Comparison of ENCODE assay signal across 8 cellular contexts in genomic region chr3:176872771-176873209, GRCh38.
A peak's percentile ranks its signal among the peaks of the same experiment; 100 is the strongest.
DNase-seq lines count a peak whose midpoint lies in the region; ATAC-seq and TF ChIP-seq lines count a peak whose summit lies in the region.

No MANE protein-coding gene starts in this region.

- H3K27me3 ChIP-seq in SK-N-SH (ENCODE audit: insufficient read depth) = no peaks in the 10 kb centered on the region
- peaks cover 3% of the 10 kb centered on the region for H3K27me3 ChIP-seq in adipocyte (replicated peaks; ENCODE audit: control insufficient read depth, insufficient read depth, low read length)

- no peaks in the 10 kb centered on the region for H3K79me2 ChIP-seq in SK-N-SH (ENCODE audit: insufficient read depth)

- no peak for TF ChIP-seq EP300 in Ishikawa (IDR thresholded peaks at IDR 0.05; ENCODE audit: borderline replicate concordance)
- TF ChIP-seq EP300 in SK-N-SH (IDR thresholded peaks at IDR 0.05; ENCODE audit: borderline replicate concordance in 1 of 2, low read depth in 1 of 2, low read length in 1 of 2) = no peak

- TF ChIP-seq RAD21 in Ishikawa (IDR thresholded peaks at IDR 0.05; ENCODE audit: low read depth) (peak; percentile 97), SK-N-SH (IDR thresholded peaks at IDR 0.05; ENCODE audit: low read length) (peak; percentile 67)

- no peaks in the 10 kb centered on the region for H4K20me1 ChIP-seq in SK-N-SH (ENCODE audit: insufficient read depth)

- H3K4me2 ChIP-seq in SK-N-SH = no peak overlapping the region

- no peak overlapping the region for H2AFZ ChIP-seq in SK-N-SH (ENCODE audit: low read depth)

- TF ChIP-seq CTCF in GM10266 (IDR thresholded peaks at IDR 0.05; ENCODE audit: control insufficient read depth, insufficient read depth, low read depth, missing control alignments) (peak; percentile 98), SK-N-SH (IDR thresholded peaks at IDR 0.05) (peak; percentile 77)

- POLR2A ChIA-PET in SK-N-SH (lab: Yijun Ruan, JAX) = no interaction called here

- no peaks in the 10 kb centered on the region for H3F3A ChIP-seq in SK-N-SH (replicated peaks; ENCODE audit: insufficient read depth)

- peak; percentile 93 for ATAC-seq in GM21737 (IDR thresholded peaks at IDR 0.05; ENCODE audit: unreplicated experiment)

- H3K9me3 ChIP-seq in SK-N-SH = no peaks in the 10 kb centered on the region
- peaks cover 5% of the 10 kb centered on the region for H3K9me3 ChIP-seq in adipocyte (ENCODE audit: control insufficient read depth, low read length)

- H3K27ac ChIP-seq in SK-N-SH (ENCODE audit: low read depth in 2 of 2, low read length in 1 of 2) = no peak overlapping the region

- WGBS in SK-N-SH (ENCODE audit: low lambda C conversion rate) = 40% methylated on average over 1 of the region's 4 CpGs

- H3K4me3 ChIP-seq in SK-N-SH (ENCODE audit: low read depth in 2 of 2, low read length in 1 of 2) = peak overlapping the region in 1 of 2 experiments; percentile 31; a peak in 1 of 4 replicates
- no peak overlapping the region for H3K4me3 ChIP-seq in adipocyte (ENCODE audit: low read length)

- CTCF ChIA-PET in SK-N-SH (lab: Yijun Ruan, JAX) = interaction anchor here (0.6 to 2.7 kb wide), 10 partner anchors 12 to 1515 kb away, joined by 3 to 29 read pairs (median 4); no protein-coding TSS in a partner anchor

- no peaks in the 10 kb centered on the region for H3K9me2 ChIP-seq in SK-N-SH

- H3K4me1 ChIP-seq in SK-N-SH (ENCODE audit: control insufficient read depth in 1 of 2, insufficient read depth in 2 of 2, low read depth in 1 of 2, low read length in 1 of 2) (peaks cover 0 to 3% of the 10 kb centered on the region in 2 experiments; a peak in 1 of 4 replicates), adipocyte (ENCODE audit: control insufficient read depth, insufficient read depth, low read length) (no peaks in the 10 kb centered on the region)

- H3K36me3 ChIP-seq in SK-N-SH (replicated peaks in 1 of 2; ENCODE audit: control insufficient read depth in 1 of 2, insufficient read depth in 2 of 2, low read length in 1 of 2) (no peaks in the 10 kb centered on the region), adipocyte (ENCODE audit: control insufficient read depth, insufficient read depth, low read length, severe bottlenecking) (no peaks in the 10 kb centered on the region)

- H3K9ac ChIP-seq in SK-N-SH (no peak overlapping the region), adipocyte (ENCODE audit: low read length) (no peak overlapping the region)

- DNase-seq in GM10266 (ENCODE audit: extremely low spot score) (peak; percentile 53), SK-N-SH (peak; percentile 18), adipocyte (ENCODE audit: low read depth) (peak; percentile 72), iPS DF 4.7 (ENCODE audit: extremely low read depth, low spot score) (peak; percentile 78), T1000 (lab: John Stamatoyannopoulos, UW) (no peak)
- DNase-seq in stimulated activated CD4-positive, alpha-beta T cell treated with anti-CD3 and anti-CD28 coated beads, Interleukin-15, amount 100 ng/mL, for 1 hour (ENCODE audit: low read depth in 1 of 2, low spot score in 1 of 2) = peak; percentile 13 to 29

TF ChIP-seq in Ishikawa, 13 proteins besides CTCF, POLR2A, EP300 and RAD21:
- TF ChIP-seq NFIC (IDR thresholded peaks at IDR 0.05) (0 out of 2 replicates have a peak, but pooled peaks have one; percentile 21), FOXM1 (IDR thresholded peaks at IDR 0.05; ENCODE audit: borderline replicate concordance, low read depth) (no peak)

TF ChIP-seq in SK-N-SH, 30 proteins besides CTCF, POLR2A, EP300 and RAD21:
- TF ChIP-seq NFIC (IDR thresholded peaks at IDR 0.05; ENCODE audit: borderline replicate concordance) (no peak), USF2 (IDR thresholded peaks at IDR 0.05; ENCODE audit: borderline replicate concordance, low read depth, low read length) (no peak), RFX5 (IDR thresholded peaks at IDR 0.05; ENCODE audit: low read length) (no peak), SMC3 (IDR thresholded peaks at IDR 0.05; ENCODE audit: low read depth, low read length) (peak; percentile 75)
